In genomic region chr1:154420961-154421924, GRCh38 we compare ENCODE assay signal across 8 cellular contexts. TPM values are rescaled to one million over a fixed set of nuclear protein-coding genes. Genes with fewer than 3 reads are reported as not detected.
A peak's percentile ranks its signal among the peaks of the same experiment; 100 is the strongest.
DNase-seq lines count a peak whose midpoint lies in the region; ATAC-seq, FAIRE-seq and TF ChIP-seq lines count a peak whose summit lies in the region.

No MANE protein-coding gene starts in this region.

- DNase-seq in HCT116 (ENCODE audit: low read depth, low spot score) (no peak), kidney (no peak), HuH-7 (ENCODE audit: low spot score) (no peak), DMS153 (lab: John Stamatoyannopoulos, UW) (no peak), NCI-H510A treated with DMSO at 0.1 percent for 48 hours (lab: John Stamatoyannopoulos, UW) (no peak), NCI-H1436 treated with DMSO at 0.1 percent for 48 hours (lab: John Stamatoyannopoulos, UW) (no peak)
- DNase-seq in activated CD8-positive, alpha-beta T cell treated with anti-CD3 and anti-CD28 coated beads, Interleukin-2, amount 10 ng/mL, durations not matched to agents 7 days and 5 days: no peak
- no peak for DNase-seq in stimulated activated naive B cell treated with anti-CD40 and anti-IgM and Interleukin-4, amounts not matched to agents 10 μg/mL and 1 μg/mL and 100 μg/mL, for 72 hours

- no peaks in the 10 kb centered on the region for H3K36me3 Mint-ChIP-seq in activated CD8-positive, alpha-beta T cell treated with anti-CD3 and anti-CD28 coated beads, Interleukin-2, amount 10 ng/mL, durations not matched to agents 7 days and 5 days (ENCODE audit: low read depth)
- H3K36me3 Mint-ChIP-seq in stimulated activated naive B cell treated with anti-CD40 and anti-IgM and Interleukin-4, amounts not matched to agents 10 μg/mL and 1 μg/mL and 100 μg/mL, for 72 hours: peaks cover 0 to 3% of the 10 kb centered on the region in 2 donors

- intact Hi-C loops in HCT116 (cut with micrococcal nuclease): no loop called here
- intact Hi-C loops in kidney (cut with DNase I): no loop called here

- H3K36me3 ChIP-seq in HCT116 (ENCODE audit: control insufficient read depth in 1 of 2, insufficient read depth in 2 of 2, low read length in 2 of 2) (no peaks in the 10 kb centered on the region), kidney (ENCODE audit: control insufficient read depth in 1 of 2, insufficient read depth in 2 of 2, low read length in 2 of 2) (no peaks in the 10 kb centered on the region)

- no peaks in the 10 kb centered on the region for H3K9me3 Mint-ChIP-seq in activated CD8-positive, alpha-beta T cell treated with anti-CD3 and anti-CD28 coated beads, Interleukin-2, amount 10 ng/mL, durations not matched to agents 7 days and 5 days (ENCODE audit: insufficient read depth)
- no peaks in the 10 kb centered on the region for H3K9me3 Mint-ChIP-seq in stimulated activated naive B cell treated with anti-CD40 and anti-IgM and Interleukin-4, amounts not matched to agents 10 μg/mL and 1 μg/mL and 100 μg/mL, for 72 hours

- no peak for TF ChIP-seq CTCF in HCT116 (IDR thresholded peaks at IDR 0.05 in 2 of 3, conservative IDR thresholded peaks at IDR 0.05 in 1 of 3; ENCODE audit: borderline replicate concordance in 1 of 3, insufficient read depth in 1 of 3, low read depth in 2 of 3, low read length in 2 of 3)
- TF ChIP-seq CTCF in kidney (IDR thresholded peaks at IDR 0.05; ENCODE audit: borderline replicate concordance, extremely low read depth, insufficient read depth): no peak

- FAIRE-seq in kidney (lab: Jason Lieb, UNC): no peak

- H3K9ac ChIP-seq in HCT116 (ENCODE audit: low read length): peak overlapping the region; percentile 36; the same call in 1 of the 2 replicates
- H3K9ac ChIP-seq in kidney (ENCODE audit: low read length in 2 of 2): no peak overlapping the region

- H2AFZ ChIP-seq in HCT116 (ENCODE audit: low read depth, low read length, poor library complexity, severe bottlenecking): no peak overlapping the region

- no peak for TF ChIP-seq POLR2A in HCT116 (IDR thresholded peaks at IDR 0.05; ENCODE audit: borderline replicate concordance, extremely low read depth, insufficient read depth, insufficient read length)

- H3K9me3 ChIP-seq in HCT116 (ENCODE audit: control insufficient read depth in 1 of 2, insufficient read depth in 1 of 2, low read depth in 1 of 2, low read length in 2 of 2) (no peaks in the 10 kb centered on the region), kidney (ENCODE audit: control insufficient read depth in 1 of 2, low read length in 2 of 2) (no peaks in the 10 kb centered on the region)

- peak overlapping the region; percentile 16 for H3K27ac Mint-ChIP-seq in activated CD8-positive, alpha-beta T cell treated with anti-CD3 and anti-CD28 coated beads, Interleukin-2, amount 10 ng/mL, durations not matched to agents 7 days and 5 days
- peak overlapping the region; percentile 42 for H3K27ac Mint-ChIP-seq in stimulated activated naive B cell treated with anti-CD40 and anti-IgM and Interleukin-4, amounts not matched to agents 10 μg/mL and 1 μg/mL and 100 μg/mL, for 72 hours

- POLR2A ChIA-PET in HCT116 (lab: Charles Lee): no interaction called here
- POLR2A ChIA-PET in activated CD8-positive, alpha-beta T cell treated with anti-CD3 and anti-CD28 coated beads, Interleukin-2, amount 10 ng/mL, durations not matched to agents 7 days and 5 days (lab: Charles Lee): interaction anchor here (1.1 kb wide), 1 partner anchor 11 kb away, joined by 4 read pairs; no protein-coding TSS in a partner anchor

- no peak for ATAC-seq in HCT116
- no peak for ATAC-seq in activated CD8-positive, alpha-beta T cell treated with anti-CD3 and anti-CD28 coated beads, Interleukin-2, amount 10 ng/mL, durations not matched to agents 7 days and 5 days
- no peak for ATAC-seq in stimulated activated naive B cell treated with anti-CD40 and anti-IgM and Interleukin-4, amounts not matched to agents 10 μg/mL and 1 μg/mL and 100 μg/mL, for 72 hours (replicated peaks)

- no peaks in the 10 kb centered on the region for H4K20me1 ChIP-seq in HCT116 (ENCODE audit: insufficient read depth)

- H3K4me3 ChIP-seq in HCT116 (replicated peaks in 1 of 2; ENCODE audit: low read depth in 1 of 2, low read length in 2 of 2) (no peak overlapping the region), kidney (ENCODE audit: low read length in 2 of 2) (no peak overlapping the region)

- no peaks in the 10 kb centered on the region for H3K27me3 ChIP-seq in HCT116 (ENCODE audit: insufficient read depth, low read length)

- H3K9me2 ChIP-seq in HCT116 (ENCODE audit: insufficient read depth): no peaks in the 10 kb centered on the region

- no peak overlapping the region for H3K4me3 Mint-ChIP-seq in activated CD8-positive, alpha-beta T cell treated with anti-CD3 and anti-CD28 coated beads, Interleukin-2, amount 10 ng/mL, durations not matched to agents 7 days and 5 days
- H3K4me3 Mint-ChIP-seq in stimulated activated naive B cell treated with anti-CD40 and anti-IgM and Interleukin-4, amounts not matched to agents 10 μg/mL and 1 μg/mL and 100 μg/mL, for 72 hours: no peak overlapping the region

- no TSS peak for BruUV-seq in HCT116 (replicated peaks; lab: Mats Ljungman, UMichigan)

- H3K4me1 ChIP-seq in HCT116 (ENCODE audit: control insufficient read depth in 1 of 2, insufficient read depth in 2 of 2, low read length in 2 of 2): peaks cover 68 to 95% of the 10 kb centered on the region in 2 experiments
- peaks cover 45 to 47% of the 10 kb centered on the region in 2 donors for H3K4me1 ChIP-seq in kidney (ENCODE audit: control insufficient read depth in 1 of 2, insufficient read depth in 1 of 2, low read depth in 1 of 2, low read length in 2 of 2)

- peak overlapping the region; percentile 78 for H3K4me2 ChIP-seq in HCT116 (ENCODE audit: low read length)

- H3K27ac ChIP-seq in HCT116 (ENCODE audit: low read depth, low read length): peak overlapping the region; percentile 39
- H3K27ac ChIP-seq in kidney (ENCODE audit: low read depth in 2 of 2, low read length in 2 of 2): peak overlapping the region; percentile 3 to 62

- CTCF ChIA-PET in HCT116 (lab: Charles Lee): interaction anchor here (1.1 to 2.1 kb wide), 2 partner anchors 15 to 58 kb away, joined by 4 to 9 read pairs; no protein-coding TSS in a partner anchor
- CTCF ChIA-PET in activated CD8-positive, alpha-beta T cell treated with anti-CD3 and anti-CD28 coated beads, Interleukin-2, amount 10 ng/mL, durations not matched to agents 7 days and 5 days (lab: Charles Lee): interaction anchor here (2.1 to 2.2 kb wide), 2 partner anchors 14 to 58 kb away, joined by 5 to 12 read pairs; no protein-coding TSS in a partner anchor

- H3K4me1 Mint-ChIP-seq in activated CD8-positive, alpha-beta T cell treated with anti-CD3 and anti-CD28 coated beads, Interleukin-2, amount 10 ng/mL, durations not matched to agents 7 days and 5 days (ENCODE audit: low read depth): peaks cover 23% of the 10 kb centered on the region
- peaks cover 29 to 40% of the 10 kb centered on the region in 2 donors for H3K4me1 Mint-ChIP-seq in stimulated activated naive B cell treated with anti-CD40 and anti-IgM and Interleukin-4, amounts not matched to agents 10 μg/mL and 1 μg/mL and 100 μg/mL, for 72 hours

- TF ChIP-seq RAD21 in HCT116 (IDR thresholded peaks at IDR 0.05; ENCODE audit: low read depth): no peak

- H3K79me2 ChIP-seq in HCT116 (ENCODE audit: insufficient read depth, low read length): no peaks in the 10 kb centered on the region

- RAD21 ChIA-PET in HCT116 (lab: Charles Lee; ENCODE audit: low non-redundant PET in 1 of 2, low total read pairs in 2 of 2, uncharacterized antibody in 2 of 2, unreplicated experiment in 2 of 2): interaction anchor here (0.6 to 1.3 kb wide), 2 partner anchors 16 to 25 kb away, joined by 3 read pairs; no protein-coding TSS in a partner anchor

- H3K27me3 Mint-ChIP-seq in activated CD8-positive, alpha-beta T cell treated with anti-CD3 and anti-CD28 coated beads, Interleukin-2, amount 10 ng/mL, durations not matched to agents 7 days and 5 days (ENCODE audit: low read depth): no peaks in the 10 kb centered on the region
- peaks cover 4 to 5% of the 10 kb centered on the region in 2 donors for H3K27me3 Mint-ChIP-seq in stimulated activated naive B cell treated with anti-CD40 and anti-IgM and Interleukin-4, amounts not matched to agents 10 μg/mL and 1 μg/mL and 100 μg/mL, for 72 hours

TF ChIP-seq in HCT116, 20 proteins besides CTCF, POLR2A, EP300 and RAD21 (continues in another document):
- no peak for TF ChIP-seq SP1 (IDR thresholded peaks at IDR 0.05; ENCODE audit: low read depth)
- TF ChIP-seq EZH2 (IDR thresholded peaks at IDR 0.05): no peak
- no peak for TF ChIP-seq ELF1 (IDR thresholded peaks at IDR 0.05; ENCODE audit: borderline replicate concordance, low read depth)
- no peak for TF ChIP-seq CBX3 (IDR thresholded peaks at IDR 0.05; ENCODE audit: low read depth)
- TF ChIP-seq ZBTB33 (IDR thresholded peaks at IDR 0.05; ENCODE audit: extremely low read depth, insufficient replicate concordance, low read length): no peak

RNA-seq across cellular contexts. Expression of gene IL6R, which starts 16.1 kb away (rescaled TPM):
- total RNA-seq in HCT116 (2021; ENCODE audit: unreplicated experiment): 6.8 TPM
- 2.6 and 2.9 TPM in 2 replicates for polyA plus RNA-seq in HCT116 (2012)
- total RNA-seq in activated CD8-positive, alpha-beta T cell treated with anti-CD3 and anti-CD28 coated beads, Interleukin-2, amount 10 ng/mL, durations not matched to agents 7 days and 5 days: under 1 TPM; 0.16 to 0.53 TPM
- total RNA-seq in kidney: 33.0 TPM
- polyA plus RNA-seq in kidney (ENCODE audit: insufficient read depth, low read depth, low replicate concordance): 6.2 TPM
